Comparison of ENCODE assay signal across 26 cellular contexts in the genomic region with DNA sequence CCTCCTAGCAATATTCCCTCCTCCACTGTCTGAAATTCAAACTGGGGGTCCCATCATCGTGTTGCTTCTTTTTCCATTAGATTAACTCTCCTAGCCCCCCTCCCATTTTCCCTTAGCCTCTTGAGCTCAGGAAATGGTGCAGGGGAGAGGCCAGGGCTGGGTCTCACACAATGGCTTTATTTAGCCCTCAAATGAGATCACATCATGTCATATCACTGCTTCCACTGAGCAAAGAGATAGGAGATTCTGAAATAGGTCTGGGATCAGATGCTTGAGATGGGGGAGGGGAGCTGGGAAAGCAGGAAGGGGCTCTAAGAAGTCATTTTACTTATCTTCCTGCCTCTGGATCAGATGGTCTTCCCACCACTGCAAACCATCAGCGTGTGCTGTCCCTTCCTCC. TPM values are rescaled to one million over a fixed set of nuclear protein-coding genes. Genes with fewer than 3 reads are reported as not detected.
"Had no signal": no experiment of that assay in that cellular context is flagged by ENCODE, and none has a peak within 500 bp of the region (broad histone marks: within the 10 kb centered on the region; RNA-seq: fewer than 3 reads in every experiment).

No MANE protein-coding gene starts in this region.

- H3K27me3 ChIP-seq: adrenal gland, ascending aorta, brain microvascular endothelial cell, esophagus muscularis mucosa, left lung, transverse colon had no signal

- H3K36me3 ChIP-seq: adrenal gland, ascending aorta, brain microvascular endothelial cell, esophagus muscularis mucosa, left lung, transverse colon, WERI-Rb-1 had no signal

- H3K9me3 Mint-ChIP-seq: activated naive CD4-positive, alpha-beta T cell treated with anti-CD3 and anti-CD28 coated beads, Interleukin-2, amount 50 U/mL, for 72 hours; natural killer cell; stimulated activated naive CD8-positive, alpha-beta T cell treated with anti-CD3 and anti-CD28 coated beads, Interleukin-15, amount 100 ng/mL, for 72 hours; T-helper 2 cell treated with Interferon-gamma antibody and Interleukin-4, amounts not matched to agents 5 μg/mL and 100 μg/mL, for 36 hours had no signal

- H3K9me3 ChIP-seq: adrenal gland, ascending aorta, esophagus muscularis mucosa, left lung, transverse colon had no signal

- H3K4me1 Mint-ChIP-seq: natural killer cell; stimulated activated naive CD8-positive, alpha-beta T cell treated with anti-CD3 and anti-CD28 coated beads, Interleukin-15, amount 100 ng/mL, for 72 hours had no signal

- ATAC-seq: activated naive CD4-positive, alpha-beta T cell treated with anti-CD3 and anti-CD28 coated beads, Interleukin-2, amount 50 U/mL, for 72 hours; left lung; natural killer cell; stimulated activated naive CD8-positive, alpha-beta T cell treated with anti-CD3 and anti-CD28 coated beads, Interleukin-15, amount 100 ng/mL, for 72 hours had no signal

- H3K4me3 ChIP-seq: adrenal gland, ascending aorta, esophagus muscularis mucosa, left lung, lung, transverse colon had no signal

- H3K27me3 Mint-ChIP-seq: stimulated activated naive CD8-positive, alpha-beta T cell treated with anti-CD3 and anti-CD28 coated beads, Interleukin-15, amount 100 ng/mL, for 72 hours had no signal

- H3K4me1 ChIP-seq: ascending aorta, parathyroid adenoma had no signal

- H3K27ac ChIP-seq: adrenal gland, ascending aorta, brain microvascular endothelial cell, esophagus muscularis mucosa, left lung, parathyroid adenoma, transverse colon, WERI-Rb-1 had no signal

- H3K36me3 Mint-ChIP-seq: activated naive CD4-positive, alpha-beta T cell treated with anti-CD3 and anti-CD28 coated beads, Interleukin-2, amount 50 U/mL, for 72 hours; natural killer cell had no signal

- H3K27ac Mint-ChIP-seq: activated naive CD4-positive, alpha-beta T cell treated with anti-CD3 and anti-CD28 coated beads, Interleukin-2, amount 50 U/mL, for 72 hours; natural killer cell; stimulated activated naive CD8-positive, alpha-beta T cell treated with anti-CD3 and anti-CD28 coated beads, Interleukin-15, amount 100 ng/mL, for 72 hours had no signal

- H3K4me3 Mint-ChIP-seq: natural killer cell; stimulated activated naive CD8-positive, alpha-beta T cell treated with anti-CD3 and anti-CD28 coated beads, Interleukin-15, amount 100 ng/mL, for 72 hours; T-helper 2 cell treated with Interferon-gamma antibody and Interleukin-4, amounts not matched to agents 5 μg/mL and 100 μg/mL, for 36 hours had no signal

- DNase-seq: activated CD4-positive, CD25-positive, alpha-beta regulatory T cell treated with anti-CD3 and anti-CD28 coated beads, Interleukin-2, amount 50 U/mL, for 72 hours; activated T-cell treated with anti-CD3 and anti-CD28 coated beads, Interleukin-2, amount 50 U/mL, for 1 hour; adrenal gland; brain microvascular endothelial cell; central memory CD4-positive, alpha-beta T cell; effector memory CD4-positive, alpha-beta T cell; hippocampal formation; kidney glomerular epithelial cell; left lung; midbrain; natural killer cell; nucleus accumbens; right cardiac atrium; stimulated activated naive CD8-positive, alpha-beta T cell treated with anti-CD3 and anti-CD28 coated beads, Interleukin-15, amount 100 ng/mL, for 72 hours; transverse colon; WERI-Rb-1 had no signal

RNA-seq across cellular contexts. Expression of a gene that starts 54.7 kb away (rescaled TPM):
- total RNA-seq: activated naive CD4-positive, alpha-beta T cell treated with anti-CD3 and anti-CD28 coated beads, Interleukin-2, amount 50 U/mL, for 72 hours; adrenal gland; ascending aorta; dermis microvascular lymphatic vessel endothelial cell; esophagus muscularis mucosa; frontal cortex; left lung; lung; natural killer cell; pulmonary artery endothelial cell; right cardiac atrium; temporal lobe had no signal
- polyA plus RNA-seq: adrenal gland, right cardiac atrium had no signal
